ENCODE assay signal across 14 cellular contexts in the genomic region with DNA sequence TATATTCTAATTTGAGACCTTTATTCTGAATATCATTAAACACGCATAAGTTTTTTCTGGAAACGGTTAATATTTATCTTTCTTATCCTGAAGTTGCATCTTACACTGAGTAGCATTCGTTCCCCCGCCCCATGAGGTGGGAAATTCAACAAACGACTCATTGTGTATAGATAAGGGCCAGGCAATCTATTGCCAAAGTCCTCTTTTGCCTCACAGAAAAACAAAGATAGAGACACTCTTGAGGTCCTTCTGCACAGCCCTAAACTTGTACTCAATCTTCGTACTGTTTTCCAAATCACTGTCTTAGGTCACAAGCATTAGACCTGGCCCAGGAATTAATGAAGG.
DNase-seq lines count a peak whose midpoint lies in the region; ATAC-seq and TF ChIP-seq lines count a peak whose summit lies in the region.
"Had no signal": no experiment of that assay in that cellular context is flagged by ENCODE, and none has a peak within 500 bp of the region (broad histone marks: within the 10 kb centered on the region; RNA-seq: fewer than 3 reads in every experiment).

No MANE protein-coding gene starts in this region.

- H3K27me3 ChIP-seq in SJSA1 (replicated peaks), result no peaks in the 10 kb centered on the region
- H3K27me3 ChIP-seq in mucosa of rectum (ENCODE audit: control insufficient read depth in 2 of 2, insufficient read depth in 2 of 2, low read length in 2 of 2), result no peaks in the 10 kb centered on the region
- H3K27me3 ChIP-seq in subcutaneous abdominal adipose tissue (ENCODE audit: control insufficient read depth in 5 of 5, insufficient read depth in 4 of 5, low read length in 5 of 5), result no peaks in the 10 kb centered on the region
- H3K27me3 ChIP-seq in CD4-positive, alpha-beta T cell (ENCODE audit: control insufficient read depth, insufficient read depth, low read length), result no peaks in the 10 kb centered on the region
- H3K27me3 ChIP-seq: BE2C had no signal

- H3K36me3 ChIP-seq in SJSA1 (no peaks in the 10 kb centered on the region), mucosa of rectum (ENCODE audit: control insufficient read depth in 2 of 2, insufficient read depth in 2 of 2, low read length in 2 of 2) (no peaks in the 10 kb centered on the region), subcutaneous abdominal adipose tissue (ENCODE audit: control insufficient read depth in 5 of 5, insufficient read depth in 5 of 5, low read length in 5 of 5) (no peaks in the 10 kb centered on the region)
- H3K36me3 ChIP-seq: BE2C had no signal

- no peak overlapping the region for H3K27ac Mint-ChIP-seq in CD4-positive, alpha-beta T cell
- H3K27ac Mint-ChIP-seq: dendritic cell treated with granulocyte-macrophage colony-stimulating factor and Interleukin-4, amounts not matched to agents 40 ng/mL and 50 ng/mL, for 4 days had no signal

- H3K9me3 ChIP-seq in SJSA1 (replicated peaks), result no peaks in the 10 kb centered on the region
- no peaks in the 10 kb centered on the region for H3K9me3 ChIP-seq in mucosa of rectum (ENCODE audit: control insufficient read depth in 2 of 2, low read length in 2 of 2)
- no peaks in the 10 kb centered on the region for H3K9me3 ChIP-seq in subcutaneous abdominal adipose tissue (ENCODE audit: control insufficient read depth in 5 of 5, low read length in 5 of 5)
- H3K9me3 ChIP-seq in CD4-positive, alpha-beta T cell (ENCODE audit: control insufficient read depth, low read length), result no peaks in the 10 kb centered on the region
- H3K9me3 ChIP-seq: BE2C had no signal

- H3K4me1 ChIP-seq in SJSA1 (replicated peaks) (peaks cover 46% of the 10 kb centered on the region), mucosa of rectum (ENCODE audit: control insufficient read depth in 2 of 2, insufficient read depth in 2 of 2, low read length in 2 of 2) (peaks cover 0 to 2% of the 10 kb centered on the region in 2 donors), subcutaneous abdominal adipose tissue (ENCODE audit: control insufficient read depth in 5 of 5, insufficient read depth in 5 of 5, low read length in 5 of 5) (peaks cover 2 to 26% (median 13%) of the 10 kb centered on the region in 5 donors)

- TF ChIP-seq CTCF in fibroblast of villous mesenchyme (IDR thresholded peaks at IDR 0.05; ENCODE audit: insufficient read depth, low read depth, low read length), result no peak
- no peak for TF ChIP-seq CTCF in CD4-positive, alpha-beta T cell (IDR thresholded peaks at IDR 0.05)

- no peaks in the 10 kb centered on the region for H3K36me3 Mint-ChIP-seq in CD4-positive, alpha-beta T cell (ENCODE audit: low read depth)

- POLR2A ChIA-PET in CD4-positive, alpha-beta T cell (lab: Charles Lee), result no interaction called here
- POLR2A ChIA-PET in HEK293T (lab: Yijun Ruan, JAX), result no interaction called here

- H3K4me1 Mint-ChIP-seq in CD4-positive, alpha-beta T cell (ENCODE audit: low read depth), result no peaks in the 10 kb centered on the region

- peaks cover 11% of the 10 kb centered on the region for H3K27me3 Mint-ChIP-seq in CD4-positive, alpha-beta T cell

- H3K9me3 Mint-ChIP-seq in CD4-positive, alpha-beta T cell, result no peaks in the 10 kb centered on the region
- H3K9me3 Mint-ChIP-seq: dendritic cell treated with granulocyte-macrophage colony-stimulating factor and Interleukin-4, amounts not matched to agents 40 ng/mL and 50 ng/mL, for 4 days had no signal

- no peak overlapping the region for H3K4me3 ChIP-seq in SJSA1
- H3K4me3 ChIP-seq in fibroblast of villous mesenchyme (ENCODE audit: low read depth, low read length), result no peak overlapping the region
- H3K4me3 ChIP-seq in mucosa of rectum (ENCODE audit: low read length in 2 of 2), result no peak overlapping the region
- H3K4me3 ChIP-seq in subcutaneous abdominal adipose tissue (ENCODE audit: low read depth in 1 of 5, low read length in 5 of 5), result no peak overlapping the region

- intact Hi-C loops in CD4-positive, alpha-beta T cell (cut with DNase I, micrococcal nuclease), result no loop called here

- DNase-seq in SJSA1 (ENCODE audit: low read depth in 1 of 2, low spot score in 2 of 2) (no peak), fibroblast of villous mesenchyme (ENCODE audit: low read depth) (peak; percentile 72), NCI-H510A treated with DMSO at 0.1 percent for 48 hours (lab: John Stamatoyannopoulos, UW) (no peak), HEK293T (ENCODE audit: extremely low spot score) (no peak), GM19238 (ENCODE audit: insufficient read length, low spot score) (no peak)
- no peak for DNase-seq in CD4-positive, alpha-beta T cell
- DNase-seq: activated CD8-positive, alpha-beta memory T cell treated with anti-CD3 and anti-CD28 coated beads for 24 hours; activated naive CD4-positive, alpha-beta T cell; NCI-H1092 treated with DMSO at 0.1 percent for 48 hours had no signal

- no peak overlapping the region for H3K9ac ChIP-seq in mucosa of rectum (ENCODE audit: low read depth in 1 of 2, low read length in 2 of 2)
- no peak overlapping the region for H3K9ac ChIP-seq in subcutaneous abdominal adipose tissue (ENCODE audit: low read length in 5 of 5)

- H3K27ac ChIP-seq in SJSA1 (peak overlapping the region; percentile 82), mucosa of rectum (ENCODE audit: low read depth in 2 of 2, low read length in 2 of 2) (peak overlapping the region; percentile 40 to 56), subcutaneous abdominal adipose tissue (ENCODE audit: low read depth, low read length) (peak overlapping the region; percentile 49)
- no peak overlapping the region for H3K27ac ChIP-seq in CD4-positive, alpha-beta T cell (ENCODE audit: low read depth, low read length)
- H3K27ac ChIP-seq: RWPE1 had no signal

- H3K4me3 Mint-ChIP-seq in CD4-positive, alpha-beta T cell, result no peak overlapping the region
- H3K4me3 Mint-ChIP-seq: dendritic cell treated with granulocyte-macrophage colony-stimulating factor and Interleukin-4, amounts not matched to agents 40 ng/mL and 50 ng/mL, for 4 days had no signal

- no peak for ATAC-seq in CD4-positive, alpha-beta T cell (ENCODE audit: poor library complexity)

- CTCF ChIA-PET in CD4-positive, alpha-beta T cell (lab: Charles Lee), result no interaction called here
- CTCF ChIA-PET in HEK293T (lab: Yijun Ruan, JAX), result no interaction called here

TF ChIP-seq in HEK293T, 16 proteins besides CTCF, POLR2A, EP300 and RAD21:
- TF ChIP-seq, protein P1, sequence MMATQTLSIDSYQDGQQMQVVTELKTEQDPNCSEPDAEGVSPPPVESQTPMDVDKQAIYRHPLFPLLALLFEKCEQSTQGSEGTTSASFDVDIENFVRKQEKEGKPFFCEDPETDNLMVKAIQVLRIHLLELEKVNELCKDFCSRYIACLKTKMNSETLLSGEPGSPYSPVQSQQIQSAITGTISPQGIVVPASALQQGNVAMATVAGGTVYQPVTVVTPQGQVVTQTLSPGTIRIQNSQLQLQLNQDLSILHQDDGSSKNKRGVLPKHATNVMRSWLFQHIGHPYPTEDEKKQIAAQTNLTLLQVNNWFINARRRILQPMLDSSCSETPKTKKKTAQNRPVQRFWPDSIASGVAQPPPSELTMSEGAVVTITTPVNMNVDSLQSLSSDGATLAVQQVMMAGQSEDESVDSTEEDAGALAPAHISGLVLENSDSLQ (IDR thresholded peaks at IDR 0.05), result no peak
- TF ChIP-seq ZNF384 (IDR thresholded peaks at IDR 0.05), result no peak
- no peak for TF ChIP-seq ELF4 (IDR thresholded peaks at IDR 0.05)
- TF ChIP-seq SP1 (IDR thresholded peaks at IDR 0.05), result no peak
- TF ChIP-seq NFRKB (IDR thresholded peaks at IDR 0.05), result no peak
- no peak for TF ChIP-seq BHLHE40 (IDR thresholded peaks at IDR 0.05; ENCODE audit: borderline replicate concordance)
- TF ChIP-seq HDGF (IDR thresholded peaks at IDR 0.05; ENCODE audit: borderline replicate concordance), result no peak
- TF ChIP-seq FOXA1 (IDR thresholded peaks at IDR 0.05), result no peak
